ENCODE assay signal across 8 cellular contexts in genomic region chr2:152718909-152719645, GRCh38. TPM values are rescaled to one million over a fixed set of nuclear protein-coding genes. Genes with fewer than 3 reads are reported as not detected.
DNase-seq lines count a peak whose midpoint lies in the region; ATAC-seq, FAIRE-seq and TF ChIP-seq lines count a peak whose summit lies in the region.

No MANE protein-coding gene starts in this region.

- H3K9me3 Mint-ChIP-seq in Calu3 (ENCODE audit: low read depth, unreplicated experiment) = no peaks in the 10 kb centered on the region
- no peaks in the 10 kb centered on the region for H3K9me3 Mint-ChIP-seq in activated B cell treated with CpG ODN at 0.5 μM for 24 hours
- H3K9me3 Mint-ChIP-seq in progenitor cell of endocrine pancreas (ENCODE audit: low read depth) = no peaks in the 10 kb centered on the region

- peak overlapping the region; percentile 96 for H3K4me3 Mint-ChIP-seq in Calu3 (ENCODE audit: low read depth, unreplicated experiment)
- peak overlapping the region; percentile 100 for H3K4me3 Mint-ChIP-seq in activated B cell treated with CpG ODN at 0.5 μM for 24 hours
- H3K4me3 Mint-ChIP-seq in progenitor cell of endocrine pancreas (ENCODE audit: low read depth) = peak overlapping the region; percentile 92

- no peak for TF ChIP-seq POLR2A in GM12891 (IDR thresholded peaks at IDR 0.05; ENCODE audit: low read depth, low read length)

- ATAC-seq in HG03159 (IDR thresholded peaks at IDR 0.05; ENCODE audit: unreplicated experiment) = peak; percentile 21
- no peak for ATAC-seq in activated B cell treated with CpG ODN at 0.5 μM for 24 hours (ENCODE audit: low read depth)

- TF ChIP-seq CTCF in Calu3 (IDR thresholded peaks at IDR 0.05; ENCODE audit: unreplicated experiment) (no peak), activated B cell treated with CpG ODN at 0.5 μM for 24 hours (IDR thresholded peaks at IDR 0.05) (no peak), progenitor cell of endocrine pancreas (IDR thresholded peaks at IDR 0.05; ENCODE audit: unreplicated experiment) (no peak)

- H3K36me3 Mint-ChIP-seq in Calu3 (ENCODE audit: insufficient read depth, unreplicated experiment) (peaks cover 61% of the 10 kb centered on the region), activated B cell treated with CpG ODN at 0.5 μM for 24 hours (ENCODE audit: low read depth) (peaks cover 52% of the 10 kb centered on the region), progenitor cell of endocrine pancreas (ENCODE audit: insufficient read depth) (peaks cover 8% of the 10 kb centered on the region)

- DNase-seq in Calu3 (peak; percentile 59), GM19238 (ENCODE audit: insufficient read length, low spot score) (peak; percentile 9), NCI-H2227 (lab: John Stamatoyannopoulos, UW; ENCODE audit: unreplicated experiment) (peak; percentile 83), activated B cell treated with CpG ODN at 0.5 μM for 24 hours (no peak), foreskin melanocyte (peak; percentile 80), progenitor cell of endocrine pancreas (ENCODE audit: low spot score, unreplicated experiment) (no peak), GM12891 (ENCODE audit: insufficient read length, low spot score) (no peak)

- POLR2A ChIA-PET in activated B cell treated with CpG ODN at 0.5 μM for 24 hours (lab: Charles Lee) = interaction anchor here (0.9 to 1.5 kb wide), 2 partner anchors 7 to 11 kb away, joined by 3 to 5 read pairs; no protein-coding TSS in a partner anchor

- FAIRE-seq in GM12891 (lab: Jason Lieb, UNC) = no peak

- H3K27me3 Mint-ChIP-seq in Calu3 (ENCODE audit: unreplicated experiment) (no peaks in the 10 kb centered on the region), activated B cell treated with CpG ODN at 0.5 μM for 24 hours (no peaks in the 10 kb centered on the region), progenitor cell of endocrine pancreas (no peaks in the 10 kb centered on the region)

- BruUV-seq in Calu3 (replicated peaks; lab: Mats Ljungman, UMichigan) = TSS peak; percentile 59

- intact Hi-C loops in Calu3 (cut with micrococcal nuclease; ENCODE audit: unreplicated experiment) (no loop called here), activated B cell treated with CpG ODN at 0.5 μM for 24 hours (cut with micrococcal nuclease) (loop anchor here (1.0 to 5.0 kb wide), 4 partner anchors 21 to 1457 kb away; partner anchors contain the start of genes NMI and RBM43)

- CTCF ChIA-PET in Calu3 (lab: Charles Lee) = no interaction called here
- CTCF ChIA-PET in activated B cell treated with CpG ODN at 0.5 μM for 24 hours (lab: Charles Lee) = interaction anchor here (1.9 kb wide), 1 partner anchor 24 kb away, joined by 4 read pairs; no protein-coding TSS in a partner anchor

- H3K4me1 Mint-ChIP-seq in Calu3 (ENCODE audit: low read depth, unreplicated experiment) (peaks cover 11% of the 10 kb centered on the region), activated B cell treated with CpG ODN at 0.5 μM for 24 hours (peaks cover 56% of the 10 kb centered on the region), progenitor cell of endocrine pancreas (ENCODE audit: low read depth) (peaks cover 34% of the 10 kb centered on the region)

- H3K27ac Mint-ChIP-seq in Calu3 (ENCODE audit: unreplicated experiment) (peak overlapping the region; percentile 96), activated B cell treated with CpG ODN at 0.5 μM for 24 hours (peak overlapping the region; percentile 98), progenitor cell of endocrine pancreas (peak overlapping the region; percentile 100)

TF ChIP-seq in GM12891, 5 proteins besides CTCF, POLR2A, EP300 and RAD21:
- TF ChIP-seq PAX5 (IDR thresholded peaks at IDR 0.05; ENCODE audit: insufficient read depth, low read length, severe bottlenecking) (no peak), SPI1 (IDR thresholded peaks at IDR 0.05; ENCODE audit: low read depth, low read length) (no peak), POLR2AphosphoS5 (IDR thresholded peaks at IDR 0.05; ENCODE audit: low read depth, low read length) (no peak), POU2F2 (IDR thresholded peaks at IDR 0.05; ENCODE audit: low read depth, low read length) (no peak; the same call in 1 of the 2 replicates), TAF1 (IDR thresholded peaks at IDR 0.05; ENCODE audit: low read depth, low read length) (no peak)
TF ChIP-seq in GM12891: peak in this region for 0.

RNA-seq across cellular contexts. Expression of gene ARL6IP6, which starts 0.7 kb away (rescaled TPM):
- 32.6 and 32.8 TPM in 2 replicates for total RNA-seq in Calu3 (2022)
- total RNA-seq in activated B cell treated with CpG ODN at 0.5 μM for 24 hours = 11.3 and 13.4 TPM in 2 replicates
- total RNA-seq in progenitor cell of endocrine pancreas = 31.7 and 34.6 TPM in 2 replicates
- 9.0 TPM for polyA plus RNA-seq in GM12891 (2012; ENCODE audit: low read depth, missing spikeins)

RNA-seq across cellular contexts. Expression of gene PRPF40A, which starts 1.8 kb away (rescaled TPM):
- total RNA-seq in Calu3 (2022) (118 and 140 TPM in 2 replicates), activated B cell treated with CpG ODN at 0.5 μM for 24 hours (126 and 129 TPM in 2 replicates), progenitor cell of endocrine pancreas (132 and 142 TPM in 2 replicates)
- polyA plus RNA-seq in GM12891 (2012; ENCODE audit: low read depth, missing spikeins) = 58.1 TPM

Comparison
In these comparisons a context has a peak if more than half of its experiments do, and no peak if none do; other contexts are left out.
1. DNase-seq: peak in Calu3 (single experiment), GM19238 (single experiment), NCI-H2227 (single experiment) and foreskin melanocyte (single experiment); none in activated B cell treated with CpG ODN at 0.5 μM for 24 hours (single experiment), progenitor cell of endocrine pancreas (single experiment) and GM12891 (single experiment).
2. Peak in every context shown above with its lines, with median percentiles within 50 percentile points of each other: H3K27ac Mint-ChIP-seq and H3K4me3 Mint-ChIP-seq.